Comparison of ENCODE assay signal across 12 cellular contexts in the genomic region with DNA sequence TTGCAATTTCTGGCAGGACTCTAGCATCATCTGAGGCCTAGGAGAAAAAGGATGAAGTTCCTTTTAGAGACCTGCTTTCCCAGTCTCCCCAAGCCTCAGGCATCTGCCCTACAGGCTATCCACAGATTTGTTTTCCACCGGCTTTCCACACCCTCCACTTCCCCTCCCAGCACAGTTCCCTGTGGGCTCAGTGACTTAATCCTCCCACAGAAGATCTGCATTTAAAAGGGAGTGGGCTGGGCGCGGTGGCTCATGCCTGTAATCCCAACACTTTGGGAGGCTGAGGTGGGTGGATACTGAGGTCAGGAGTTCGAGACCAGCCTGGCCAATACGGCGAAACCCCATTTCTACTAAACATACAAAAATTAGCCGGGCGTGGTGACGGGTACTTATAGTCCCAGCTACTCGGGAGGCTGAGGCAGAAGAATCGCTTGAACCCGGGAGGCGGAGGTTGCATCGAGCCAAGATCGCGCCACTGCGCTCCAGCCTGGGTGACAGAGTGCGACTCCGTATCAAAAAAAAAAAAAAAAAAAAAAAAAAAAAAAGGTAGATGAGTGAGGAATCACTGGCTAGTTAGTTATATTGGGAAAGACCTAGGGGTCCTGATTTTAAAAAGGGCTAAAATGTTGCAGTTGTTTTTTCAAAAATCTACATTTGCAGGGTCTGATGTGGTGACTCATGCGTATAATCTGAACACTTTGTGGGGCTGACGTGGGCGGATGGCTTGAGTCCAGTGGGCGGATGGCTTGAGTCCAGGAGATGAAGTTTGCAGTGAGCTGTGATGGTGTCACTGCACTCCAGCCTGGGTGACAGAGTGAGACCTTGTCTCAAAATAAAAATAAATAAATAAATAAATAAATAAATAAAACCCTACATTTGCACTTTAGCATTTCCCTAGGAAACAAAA.
DNase-seq lines count a peak whose midpoint lies in the region; ATAC-seq and TF ChIP-seq lines count a peak whose summit lies in the region.
"Had no signal": no experiment of that assay in that cellular context is flagged by ENCODE, and none has a peak within 500 bp of the region (broad histone marks: within the 10 kb centered on the region; RNA-seq: fewer than 3 reads in every experiment).

No MANE protein-coding gene starts in this region.

- H3K36me3 ChIP-seq in adipocyte (ENCODE audit: control insufficient read depth, insufficient read depth, low read length, severe bottlenecking): no peaks in the 10 kb centered on the region
- H3K36me3 ChIP-seq: WERI-Rb-1 had no signal

- no peak overlapping the region for H3K4me3 Mint-ChIP-seq in naive thymus-derived CD8-positive, alpha-beta T cell
- H3K4me3 Mint-ChIP-seq: CD4-positive, alpha-beta T cell had no signal

- H3K36me3 Mint-ChIP-seq in naive thymus-derived CD8-positive, alpha-beta T cell: no peaks in the 10 kb centered on the region

- peaks cover 0 to 7% (median 5%) of the 10 kb centered on the region in 5 donors for H3K27me3 Mint-ChIP-seq in naive thymus-derived CD8-positive, alpha-beta T cell

- POLR2A ChIA-PET in naive thymus-derived CD8-positive, alpha-beta T cell (lab: Charles Lee): interaction anchor here (0.7 kb wide), 1 partner anchor 220 kb away, joined by 5 read pairs; no protein-coding TSS in a partner anchor

- H3K4me1 ChIP-seq in adipocyte (ENCODE audit: control insufficient read depth, insufficient read depth, low read length): no peaks in the 10 kb centered on the region

- no peak for ATAC-seq in GM21717 (IDR thresholded peaks at IDR 0.05; ENCODE audit: unreplicated experiment)
- ATAC-seq in naive thymus-derived CD8-positive, alpha-beta T cell: no peak
- no peak for ATAC-seq in GM21576 (IDR thresholded peaks at IDR 0.05; ENCODE audit: unreplicated experiment)

- H3K9me3 ChIP-seq in adipocyte (ENCODE audit: control insufficient read depth, low read length): no peaks in the 10 kb centered on the region

- H3K27ac Mint-ChIP-seq in naive thymus-derived CD8-positive, alpha-beta T cell: no peak overlapping the region
- H3K27ac Mint-ChIP-seq: CD4-positive, alpha-beta T cell had no signal

- H3K4me3 ChIP-seq in adipocyte (ENCODE audit: low read length) (no peak overlapping the region), retinal pigment epithelial cell (ENCODE audit: low read length) (no peak overlapping the region)

- no peak overlapping the region for H3K9ac ChIP-seq in adipocyte (ENCODE audit: low read length)

- no peak for TF ChIP-seq CTCF in retinal pigment epithelial cell (conservative IDR thresholded peaks at IDR 0.05; ENCODE audit: low read depth, low read length)

- intact Hi-C loops in cardiac septum (cut with DNase I): loop anchor here (5.0 kb wide), 2 partner anchors 40 to 120 kb away; a partner anchor contains a TSS

- H3K9me3 Mint-ChIP-seq in naive thymus-derived CD8-positive, alpha-beta T cell: no peaks in the 10 kb centered on the region
- H3K9me3 Mint-ChIP-seq: CD4-positive, alpha-beta T cell had no signal

- H3K27me3 ChIP-seq in adipocyte (replicated peaks; ENCODE audit: control insufficient read depth, insufficient read depth, low read length): peaks cover 5% of the 10 kb centered on the region

- peaks cover 0 to 2% (median 0%) of the 10 kb centered on the region in 4 donors for H3K4me1 Mint-ChIP-seq in naive thymus-derived CD8-positive, alpha-beta T cell

- DNase-seq in H4 (ENCODE audit: low spot score) (peak; percentile 47), adipocyte (ENCODE audit: low read depth) (peak; percentile 9), cardiac septum (ENCODE audit: low spot score) (peak; percentile 84), retinal pigment epithelial cell (ENCODE audit: low read depth) (peak; percentile 49), inferior parietal cortex (ENCODE audit: extremely low spot score) (no peak)
- DNase-seq in naive thymus-derived CD8-positive, alpha-beta T cell: no peak
- DNase-seq: CD4-positive, alpha-beta T cell; NCI-H510A; SHP77 treated with DMSO at 0.1 percent for 48 hours; WERI-Rb-1 had no signal

Comparison
In these comparisons a context has a peak if more than half of its experiments do, and no peak if none do; other contexts are left out.
1. DNase-seq: peak in H4 (single experiment), adipocyte (single experiment), cardiac septum (single experiment) and retinal pigment epithelial cell (single experiment); none in inferior parietal cortex (single experiment) and naive thymus-derived CD8-positive, alpha-beta T cell (0 of 10).